ENCODE assay signal across 2 cellular contexts in genomic region chr6:155589190-155589589, GRCh38.
TF ChIP-seq lines count a peak whose summit lies in the region.

No MANE protein-coding gene starts in this region.

TF ChIP-seq in GM23338, 12 proteins besides CTCF, POLR2A, EP300 and RAD21 (continued from another document):
- TF ChIP-seq ZNF331 (CRISPR knock-in tag; IDR thresholded peaks at IDR 0.05; ENCODE audit: low read depth) (no peak), ETS1 (IDR thresholded peaks at IDR 0.05) (no peak), STAT1 (IDR thresholded peaks at IDR 0.05; ENCODE audit: unreplicated experiment) (no peak), EZH2 (IDR thresholded peaks at IDR 0.05; ENCODE audit: low read depth, unreplicated experiment) (no peak), EZH2phosphoT487 (IDR thresholded peaks at IDR 0.05; ENCODE audit: unreplicated experiment) (no peak), NANOG (IDR thresholded peaks at IDR 0.05; ENCODE audit: borderline replicate concordance) (no peak), JUNB (IDR thresholded peaks at IDR 0.05; ENCODE audit: unreplicated experiment) (no peak)
TF ChIP-seq in GM23338: peak in this region for 0.

TF ChIP-seq in K562, 482 proteins besides CTCF, POLR2A, EP300 and RAD21:
- TF ChIP-seq, protein P1, sequence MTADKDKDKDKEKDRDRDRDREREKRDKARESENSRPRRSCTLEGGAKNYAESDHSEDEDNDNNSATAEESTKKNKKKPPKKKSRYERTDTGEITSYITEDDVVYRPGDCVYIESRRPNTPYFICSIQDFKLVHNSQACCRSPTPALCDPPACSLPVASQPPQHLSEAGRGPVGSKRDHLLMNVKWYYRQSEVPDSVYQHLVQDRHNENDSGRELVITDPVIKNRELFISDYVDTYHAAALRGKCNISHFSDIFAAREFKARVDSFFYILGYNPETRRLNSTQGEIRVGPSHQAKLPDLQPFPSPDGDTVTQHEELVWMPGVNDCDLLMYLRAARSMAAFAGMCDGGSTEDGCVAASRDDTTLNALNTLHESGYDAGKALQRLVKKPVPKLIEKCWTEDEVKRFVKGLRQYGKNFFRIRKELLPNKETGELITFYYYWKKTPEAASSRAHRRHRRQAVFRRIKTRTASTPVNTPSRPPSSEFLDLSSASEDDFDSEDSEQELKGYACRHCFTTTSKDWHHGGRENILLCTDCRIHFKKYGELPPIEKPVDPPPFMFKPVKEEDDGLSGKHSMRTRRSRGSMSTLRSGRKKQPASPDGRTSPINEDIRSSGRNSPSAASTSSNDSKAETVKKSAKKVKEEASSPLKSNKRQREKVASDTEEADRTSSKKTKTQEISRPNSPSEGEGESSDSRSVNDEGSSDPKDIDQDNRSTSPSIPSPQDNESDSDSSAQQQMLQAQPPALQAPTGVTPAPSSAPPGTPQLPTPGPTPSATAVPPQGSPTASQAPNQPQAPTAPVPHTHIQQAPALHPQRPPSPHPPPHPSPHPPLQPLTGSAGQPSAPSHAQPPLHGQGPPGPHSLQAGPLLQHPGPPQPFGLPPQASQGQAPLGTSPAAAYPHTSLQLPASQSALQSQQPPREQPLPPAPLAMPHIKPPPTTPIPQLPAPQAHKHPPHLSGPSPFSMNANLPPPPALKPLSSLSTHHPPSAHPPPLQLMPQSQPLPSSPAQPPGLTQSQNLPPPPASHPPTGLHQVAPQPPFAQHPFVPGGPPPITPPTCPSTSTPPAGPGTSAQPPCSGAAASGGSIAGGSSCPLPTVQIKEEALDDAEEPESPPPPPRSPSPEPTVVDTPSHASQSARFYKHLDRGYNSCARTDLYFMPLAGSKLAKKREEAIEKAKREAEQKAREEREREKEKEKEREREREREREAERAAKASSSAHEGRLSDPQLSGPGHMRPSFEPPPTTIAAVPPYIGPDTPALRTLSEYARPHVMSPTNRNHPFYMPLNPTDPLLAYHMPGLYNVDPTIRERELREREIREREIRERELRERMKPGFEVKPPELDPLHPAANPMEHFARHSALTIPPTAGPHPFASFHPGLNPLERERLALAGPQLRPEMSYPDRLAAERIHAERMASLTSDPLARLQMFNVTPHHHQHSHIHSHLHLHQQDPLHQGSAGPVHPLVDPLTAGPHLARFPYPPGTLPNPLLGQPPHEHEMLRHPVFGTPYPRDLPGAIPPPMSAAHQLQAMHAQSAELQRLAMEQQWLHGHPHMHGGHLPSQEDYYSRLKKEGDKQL (CRISPR knock-in tag; IDR thresholded peaks at IDR 0.05; ENCODE audit: borderline replicate concordance), result no peak
- TF ChIP-seq RBFOX2 (IDR thresholded peaks at IDR 0.05; ENCODE audit: low read depth, low read length), result no peak
- TF ChIP-seq E2F1 (CRISPR knock-in tag; IDR thresholded peaks at IDR 0.05), result no peak
- TF ChIP-seq ZNF282 (CRISPR knock-in tag; IDR thresholded peaks at IDR 0.05), result no peak
TF ChIP-seq in K562: peak in this region for 0.
